8 cellular contexts compared by ENCODE assay signal in the genomic region with DNA sequence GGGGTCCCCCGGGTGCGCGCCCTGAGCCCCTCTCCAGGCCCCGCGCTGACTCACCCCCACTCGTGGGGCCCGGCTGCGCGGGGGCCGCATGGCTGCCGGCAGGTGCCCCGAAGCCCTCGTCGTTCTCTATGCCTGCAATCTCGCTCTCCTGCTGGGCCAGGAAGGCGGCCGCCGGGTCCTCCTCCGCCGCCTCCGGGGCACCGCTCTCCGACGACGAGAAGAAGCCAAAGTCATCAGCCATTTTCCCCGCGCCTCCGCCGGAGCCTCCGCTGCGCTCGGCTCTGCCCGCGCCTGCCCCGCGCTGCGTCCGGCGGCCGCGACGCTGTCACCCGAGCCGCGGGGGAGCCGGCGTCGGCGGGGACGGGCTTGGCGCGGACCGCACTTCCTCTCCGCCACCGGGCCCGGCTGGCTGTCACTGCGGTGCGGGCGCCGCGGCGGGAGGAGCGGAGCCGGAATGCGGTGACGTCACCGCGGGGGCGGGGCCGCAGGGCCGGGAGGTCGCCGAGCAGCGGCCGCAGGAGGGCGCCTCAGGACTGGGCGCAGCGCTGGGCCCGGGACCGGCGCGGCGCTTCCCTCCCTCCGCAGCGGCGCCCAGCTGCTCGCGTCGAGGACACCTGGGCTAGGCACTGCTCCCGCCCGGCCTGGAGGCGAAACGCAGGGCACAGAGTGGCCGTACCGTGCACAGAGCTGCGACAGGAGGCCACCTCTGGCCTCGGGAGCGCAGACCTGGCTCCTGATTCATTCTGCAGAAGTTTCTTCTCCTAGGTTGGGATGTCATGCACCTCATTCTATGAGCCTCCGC. TPM values are rescaled to one million over a fixed set of nuclear protein-coding genes. Genes with fewer than 3 reads are reported as not detected.
DNase-seq lines count a peak whose midpoint lies in the region; ATAC-seq and TF ChIP-seq lines count a peak whose summit lies in the region.

A gene with protein sequence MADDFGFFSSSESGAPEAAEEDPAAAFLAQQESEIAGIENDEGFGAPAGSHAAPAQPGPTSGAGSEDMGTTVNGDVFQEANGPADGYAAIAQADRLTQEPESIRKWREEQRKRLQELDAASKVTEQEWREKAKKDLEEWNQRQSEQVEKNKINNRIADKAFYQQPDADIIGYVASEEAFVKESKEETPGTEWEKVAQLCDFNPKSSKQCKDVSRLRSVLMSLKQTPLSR (minus strand): TSS at position 417 of the 802 bp plus-strand sequence. CDS start 176 bp downstream, at position 241.

- H3K9me3 ChIP-seq in iPS-18c (ENCODE audit: control insufficient read depth, insufficient read depth, low read length): peaks cover 5% of the 10 kb centered on the region

- in situ Hi-C loops in T47D (cut with HindIII; ENCODE audit: low pct_unique_long_range_greater_than_20kb, low sequenced_read_pairs): no loop called here

- DNase-seq in A172 (ENCODE audit: low spot score) (peak; percentile 72), NCI-H2107 (lab: John Stamatoyannopoulos, UW) (peak; percentile 50), T47D (ENCODE audit: low read depth in 1 of 2, low spot score in 1 of 2) (peak; percentile 88 to 93)

- ATAC-seq in GM18508 (IDR thresholded peaks at IDR 0.05; ENCODE audit: insufficient read depth, unreplicated experiment) (peak; percentile 69), HG02981 (IDR thresholded peaks at IDR 0.05; ENCODE audit: unreplicated experiment) (peak; percentile 96)

- H3K27ac ChIP-seq in VCaP: peak within 1 kb of the TSS; percentile 92
- H3K27ac ChIP-seq in skin epidermis: peak within 1 kb of the TSS; percentile 86 to 99 (median 95)

- peak; percentile 98 for TF ChIP-seq CTCF in VCaP (conservative IDR thresholded peaks at IDR 0.05)

- H3K4me3 ChIP-seq in iPS-18c (ENCODE audit: insufficient read depth, low read depth, low read length) (peak within 1 kb of the TSS; percentile 76), skin epidermis (peak within 1 kb of the TSS; percentile 93 to 98 (median 95))

RNA-seq across cellular contexts. Expression of the gene that starts here (rescaled TPM):
- total RNA-seq in A172 (2014; rRNA removed; shearing (Covaris generic)): 193 and 203 TPM in 2 replicates

Comparison
In these comparisons a context has a peak if more than half of its experiments do, and no peak if none do; other contexts are left out.
1. Peak in every context shown above with its lines: DNase-seq, ATAC-seq, H3K4me3 ChIP-seq and H3K27ac ChIP-seq.